In the genomic region with DNA sequence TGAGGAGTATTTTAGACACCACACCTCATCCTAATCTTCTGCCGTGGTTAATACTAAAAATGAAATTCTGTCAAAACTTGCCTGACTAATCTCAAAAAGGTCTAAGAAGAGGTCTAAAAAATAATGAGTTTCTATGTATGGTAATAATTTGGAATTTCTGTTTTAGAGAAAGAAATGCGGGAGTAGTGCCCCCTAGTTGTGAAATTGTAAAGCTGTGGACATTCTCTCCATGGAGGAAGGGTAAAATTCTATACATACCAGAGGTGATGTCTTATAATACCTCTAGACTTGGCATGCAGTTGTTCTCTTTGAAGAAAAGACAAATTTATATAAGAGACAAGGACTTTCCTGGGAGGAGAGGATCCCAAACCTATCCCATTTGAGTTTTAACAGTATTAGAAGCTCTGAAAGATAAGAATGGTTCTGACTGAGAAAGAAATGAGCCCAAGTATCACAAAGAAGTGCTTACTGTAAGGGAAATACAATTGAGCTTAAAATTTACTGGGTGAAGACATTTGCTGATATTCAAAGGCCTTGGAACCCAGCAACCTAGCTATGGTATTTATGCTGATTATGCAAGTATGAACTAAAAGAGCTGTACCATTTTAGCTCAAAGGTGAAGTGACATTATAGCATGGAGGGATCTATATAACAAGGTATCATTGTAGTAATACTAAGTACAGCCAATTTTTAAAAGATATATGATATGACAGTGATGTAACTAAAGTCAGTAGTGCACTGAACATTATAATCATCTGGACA, we compare ENCODE assay signal across 2 cellular contexts.
A peak's percentile ranks its signal among the peaks of the same experiment; 100 is the strongest.
TF ChIP-seq lines count a peak whose summit lies in the region.

No MANE protein-coding gene starts in this region.

TF ChIP-seq in H1, 55 proteins besides CTCF, POLR2A, EP300 and RAD21:
- TF ChIP-seq, protein P1, sequence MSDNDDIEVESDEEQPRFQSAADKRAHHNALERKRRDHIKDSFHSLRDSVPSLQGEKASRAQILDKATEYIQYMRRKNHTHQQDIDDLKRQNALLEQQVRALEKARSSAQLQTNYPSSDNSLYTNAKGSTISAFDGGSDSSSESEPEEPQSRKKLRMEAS (IDR thresholded peaks at IDR 0.05) = no peak
- TF ChIP-seq TEAD4 (IDR thresholded peaks at IDR 0.05; ENCODE audit: low read depth, low read length) = peak; percentile 31; the same call in 1 of the 2 replicates

TF ChIP-seq in GM12891, 5 proteins besides CTCF, POLR2A, EP300 and RAD21 (continued from another document):
- TF ChIP-seq POU2F2 (IDR thresholded peaks at IDR 0.05; ENCODE audit: low read depth, low read length) = no peak
- no peak for TF ChIP-seq SPI1 (IDR thresholded peaks at IDR 0.05; ENCODE audit: low read depth, low read length)
- no peak for TF ChIP-seq TAF1 (IDR thresholded peaks at IDR 0.05; ENCODE audit: low read depth, low read length)
